27 cellular contexts compared by ENCODE assay signal in the genomic region with DNA sequence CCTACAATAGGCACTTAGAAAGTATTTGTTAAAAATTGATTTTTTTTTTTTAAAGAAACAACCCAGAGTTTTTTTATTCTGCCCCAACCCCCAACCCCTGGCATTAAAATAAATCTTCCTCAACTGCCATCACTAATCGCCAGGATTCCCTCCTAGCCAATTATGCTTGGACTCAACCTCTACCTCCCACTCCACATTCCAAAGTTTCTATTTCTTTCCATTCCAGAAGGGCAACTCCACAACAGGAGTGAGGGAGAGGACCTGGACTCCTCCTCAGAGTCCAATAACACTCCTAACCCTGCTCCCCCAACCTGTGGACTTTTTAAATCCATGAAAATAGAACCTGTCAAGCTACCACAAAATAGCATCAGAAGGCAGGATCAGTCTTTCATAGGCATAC.
"Had no signal": no experiment of that assay in that cellular context is flagged by ENCODE, and none has a peak within 500 bp of the region (broad histone marks: within the 10 kb centered on the region; RNA-seq: fewer than 3 reads in every experiment).

No MANE protein-coding gene starts in this region.

- H3K36me3 Mint-ChIP-seq: immature natural killer cell; naive B cell; natural killer cell treated with Interleukin-12 subunit alpha and Interleukin-12 subunit beta and Interleukin-15 and Interleukin-18, amount 100 ng/mL, for 72 hours; stimulated activated effector memory CD8-positive, alpha-beta T cell treated with anti-CD3 and anti-CD28 coated beads, Interleukin-12 subunit alpha, Interleukin-12 subunit beta, amount 100 ng/mL, for 72 hours had no signal

- H3K9me3 Mint-ChIP-seq: dendritic cell treated with granulocyte-macrophage colony-stimulating factor and Interleukin-4, amounts not matched to agents 40 ng/mL and 50 ng/mL, for 4 days; endodermal cell; natural killer cell treated with Interleukin-12 subunit alpha and Interleukin-12 subunit beta and Interleukin-15 and Interleukin-18, amount 100 ng/mL, for 72 hours; stimulated activated effector memory CD8-positive, alpha-beta T cell treated with anti-CD3 and anti-CD28 coated beads, Interleukin-12 subunit alpha, Interleukin-12 subunit beta, amount 100 ng/mL, for 72 hours had no signal

- H3K27me3 Mint-ChIP-seq: dendritic cell treated with granulocyte-macrophage colony-stimulating factor and Interleukin-4, amounts not matched to agents 40 ng/mL and 50 ng/mL, for 4 days; naive B cell; natural killer cell treated with Interleukin-12 subunit alpha and Interleukin-12 subunit beta and Interleukin-15 and Interleukin-18, amount 100 ng/mL, for 72 hours had no signal

- H3K4me1 Mint-ChIP-seq: immature natural killer cell; naive B cell; stimulated activated effector memory CD8-positive, alpha-beta T cell treated with anti-CD3 and anti-CD28 coated beads, Interleukin-12 subunit alpha, Interleukin-12 subunit beta, amount 100 ng/mL, for 72 hours had no signal

- H3K27ac Mint-ChIP-seq: dendritic cell treated with granulocyte-macrophage colony-stimulating factor and Interleukin-4, amounts not matched to agents 40 ng/mL and 50 ng/mL, for 4 days; endodermal cell; immature natural killer cell; naive B cell; natural killer cell treated with Interleukin-12 subunit alpha and Interleukin-12 subunit beta and Interleukin-15 and Interleukin-18, amount 100 ng/mL, for 72 hours; stimulated activated effector memory CD8-positive, alpha-beta T cell treated with anti-CD3 and anti-CD28 coated beads, Interleukin-12 subunit alpha, Interleukin-12 subunit beta, amount 100 ng/mL, for 72 hours had no signal

- ATAC-seq: left colon; left ventricle myocardium superior; lower lobe of right lung; mucosa of descending colon; natural killer cell treated with Interleukin-12 subunit alpha and Interleukin-12 subunit beta and Interleukin-15 and Interleukin-18, amount 100 ng/mL, for 72 hours; stimulated activated effector memory CD8-positive, alpha-beta T cell treated with anti-CD3 and anti-CD28 coated beads, Interleukin-12 subunit alpha, Interleukin-12 subunit beta, amount 100 ng/mL, for 72 hours had no signal

- H3K4me3 Mint-ChIP-seq: dendritic cell treated with granulocyte-macrophage colony-stimulating factor and Interleukin-4, amounts not matched to agents 40 ng/mL and 50 ng/mL, for 4 days; endodermal cell; immature natural killer cell; natural killer cell treated with Interleukin-12 subunit alpha and Interleukin-12 subunit beta and Interleukin-15 and Interleukin-18, amount 100 ng/mL, for 72 hours; stimulated activated effector memory CD8-positive, alpha-beta T cell treated with anti-CD3 and anti-CD28 coated beads, Interleukin-12 subunit alpha, Interleukin-12 subunit beta, amount 100 ng/mL, for 72 hours had no signal

- DNase-seq: colonic mucosa; effector CD8-positive, alpha-beta T cell; endodermal cell; esophagus squamous epithelium; foreskin melanocyte; hypothalamus; immature natural killer cell; islet precursor cell; kidney glomerular epithelial cell; left colon; left ventricle myocardium superior; lower lobe of right lung; mucosa of descending colon; naive B cell; occipital lobe; ovary; posterior cingulate gyrus; sigmoid colon; stimulated activated CD4-positive, alpha-beta T cell treated with anti-CD3 and anti-CD28 coated beads, Interleukin-2, amount 100 ng/mL, for 24 hours; stimulated activated CD4-positive, alpha-beta T cell treated with anti-CD3 and anti-CD28 coated beads, Interleukin-4, amount 100 ng/mL, for 24 hours; stimulated activated naive CD4-positive, alpha-beta T cell treated with Interleukin-2 at 50 U/mL for 16 hours; stomach; thyroid gland; trophoblast cell had no signal
